Comparison of ENCODE assay signal across 8 cellular contexts in genomic region chr1:169529068-169529642, GRCh38. TPM values are rescaled to one million over a fixed set of nuclear protein-coding genes. Genes with fewer than 3 reads are reported as not detected.
A peak's percentile ranks its signal among the peaks of the same experiment; 100 is the strongest.
DNase-seq lines count a peak whose midpoint lies in the region; ATAC-seq and TF ChIP-seq lines count a peak whose summit lies in the region.
"Had no signal": no experiment of that assay in that cellular context is flagged by ENCODE, and none has a peak within 500 bp of the region (broad histone marks: within the 10 kb centered on the region; RNA-seq: fewer than 3 reads in every experiment).

No MANE protein-coding gene starts in this region.

- H3K4me1 ChIP-seq in smooth muscle cell (ENCODE audit: low read depth) (peaks cover 28% of the 10 kb centered on the region), psoas muscle (no peaks in the 10 kb centered on the region)

- DNase-seq in NCI-H748 treated with DMSO at 0.1 percent for 48 hours (lab: John Stamatoyannopoulos, UW) (peak; percentile 15), fibroblast of the aortic adventitia (ENCODE audit: low read depth) (peak; percentile 31), smooth muscle cell (lab: John Stamatoyannopoulos, UW; ENCODE audit: unreplicated experiment) (no peak), psoas muscle (no peak), GDM1 (lab: John Stamatoyannopoulos, UW) (no peak), anterior cingulate cortex (lab: John Stamatoyannopoulos, UW) (no peak)
- DNase-seq: NCI-H1436 treated with DMSO at 0.1 percent for 48 hours had no signal

- peak overlapping the region; percentile 79 for H3K27ac ChIP-seq in smooth muscle cell (ENCODE audit: low read depth)
- H3K27ac ChIP-seq in psoas muscle = no peak overlapping the region

- H3K4me2 ChIP-seq in smooth muscle cell = peak overlapping the region; percentile 66

- H3K9me3 ChIP-seq in smooth muscle cell (replicated peaks; ENCODE audit: low read depth) (no peaks in the 10 kb centered on the region), psoas muscle (no peaks in the 10 kb centered on the region)

- H4K20me1 ChIP-seq in smooth muscle cell (ENCODE audit: low read depth) = no peaks in the 10 kb centered on the region

- 34% methylated on average over 3 of the region's 3 CpGs for WGBS in smooth muscle cell (ENCODE audit: low lambda C conversion rate)
- WGBS in psoas muscle, 3 donors = 30 to 39% (median 39%) methylated on average over 3 of the region's 3 CpGs

- ATAC-seq in HG02870 (IDR thresholded peaks at IDR 0.05; ENCODE audit: unreplicated experiment) = peak; percentile 38
- ATAC-seq in psoas muscle = no peak

- H3K9ac ChIP-seq in smooth muscle cell (ENCODE audit: low read depth) = peak overlapping the region; percentile 56

- intact Hi-C loops in psoas muscle (cut with DNase I) = no loop called here

- H3K27me3 ChIP-seq in smooth muscle cell (ENCODE audit: low read depth) (no peaks in the 10 kb centered on the region), psoas muscle (ENCODE audit: insufficient read depth in 3 of 3, low read length in 2 of 3) (no peaks in the 10 kb centered on the region)

- peaks cover 14% of the 10 kb centered on the region for H3F3A ChIP-seq in smooth muscle cell (ENCODE audit: low read depth)

- H3K4me3 ChIP-seq in fibroblast of the aortic adventitia (ENCODE audit: low read depth, low read length) (no peak overlapping the region), smooth muscle cell (peak overlapping the region; percentile 14), psoas muscle (no peak overlapping the region)

- no peaks in the 10 kb centered on the region for H3K79me2 ChIP-seq in smooth muscle cell (ENCODE audit: low read depth)

- no peak for TF ChIP-seq CTCF in fibroblast of the aortic adventitia (IDR thresholded peaks at IDR 0.05; ENCODE audit: insufficient read depth, low read length)
- TF ChIP-seq CTCF in smooth muscle cell (IDR thresholded peaks at IDR 0.05; ENCODE audit: borderline replicate concordance, insufficient read depth, poor library complexity, severe bottlenecking) = no peak
- no peak for TF ChIP-seq CTCF in psoas muscle (IDR thresholded peaks at IDR 0.05)

- H3K36me3 ChIP-seq in smooth muscle cell (ENCODE audit: low read depth) (no peaks in the 10 kb centered on the region), psoas muscle (ENCODE audit: insufficient read depth in 1 of 2, low read depth in 1 of 2) (no peaks in the 10 kb centered on the region)

- H2AFZ ChIP-seq in smooth muscle cell (ENCODE audit: low read depth) = no peak overlapping the region

RNA-seq across cellular contexts. Expression of gene SLC19A2, which starts 43.4 kb away (rescaled TPM):
- total RNA-seq in fibroblast of the aortic adventitia (ENCODE audit: low replicate concordance) (6.0 and 7.7 TPM in 2 replicates), smooth muscle cell (59.4 and 65.2 TPM in 2 replicates), psoas muscle (100 to 1,000 TPM in 2 of 4 donors, 10 to 100 TPM in 2; 23.6 to 151 (median 83.3) TPM)
- polyA plus RNA-seq in smooth muscle cell (12.3 and 15.1 TPM in 2 replicates), psoas muscle (100 to 1,000 TPM in 2 of 3 donors, 10 to 100 TPM in 1; 75.0 to 150 (median 139) TPM)

RNA-seq across cellular contexts. Expression of gene F5, which starts 57.1 kb away (rescaled TPM):
- 0.16 TPM in 1 of 2 replicates, not detected in the other for total RNA-seq in fibroblast of the aortic adventitia (ENCODE audit: low replicate concordance)
- 0.31 and 0.45 TPM in 2 replicates for total RNA-seq in smooth muscle cell
- polyA plus RNA-seq in smooth muscle cell = 0.13 and 1.4 TPM in 2 replicates
- under 1 TPM in 3 of 4 donors, not detected in 1; 0.07 to 0.22 (median 0.08) TPM for total RNA-seq in psoas muscle
- polyA plus RNA-seq in psoas muscle = under 1 TPM in 2 of 3 donors, not detected in 1; 0.01 to 0.08 TPM

Comparison
In these comparisons a context has a peak if more than half of its experiments do, and no peak if none do; other contexts are left out.
1. DNase-seq: peak in NCI-H748 treated with DMSO at 0.1 percent for 48 hours (single experiment) and fibroblast of the aortic adventitia (single experiment); none in smooth muscle cell (single experiment), psoas muscle (0 of 2), GDM1 (single experiment) and anterior cingulate cortex (0 of 58).